ENCODE assay signal across 28 cellular contexts in the genomic region with DNA sequence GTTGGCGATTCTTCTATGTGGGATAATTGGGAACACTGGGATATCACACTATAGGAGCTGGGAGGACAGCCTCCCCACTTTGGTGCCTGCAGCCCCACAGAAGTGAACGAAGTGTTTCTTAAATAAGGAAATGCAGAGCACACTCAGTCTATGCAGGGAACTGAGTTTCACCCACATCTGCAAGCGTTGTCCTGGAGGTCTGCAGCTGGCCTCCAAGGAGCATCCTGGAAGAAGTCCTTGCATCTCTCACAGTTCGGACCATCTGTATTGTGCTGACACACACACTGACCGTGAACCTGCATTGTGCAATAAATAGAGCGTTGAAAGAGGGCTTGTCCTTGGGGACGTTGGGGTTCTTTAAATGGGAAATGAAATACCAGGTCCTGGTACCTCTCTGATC. TPM values are rescaled to one million over a fixed set of nuclear protein-coding genes. Genes with fewer than 3 reads are reported as not detected.
DNase-seq lines count a peak whose midpoint lies in the region; ATAC-seq and TF ChIP-seq lines count a peak whose summit lies in the region.
"Had no signal": no experiment of that assay in that cellular context is flagged by ENCODE, and none has a peak within 500 bp of the region (broad histone marks: within the 10 kb centered on the region; RNA-seq: fewer than 3 reads in every experiment).

No MANE protein-coding gene starts in this region.

- 60% methylated on average over 1 of the region's 7 CpGs; no CpG with 5 or more reads in 1 of the 2 experiments for WGBS in IMR-90 (ENCODE audit: extremely low coverage in 2 of 2, insufficient read length in 1 of 2), 2 experiments
- 74% methylated on average over 7 of the region's 7 CpGs for WGBS in smooth muscle cell (ENCODE audit: low lambda C conversion rate)

- TF ChIP-seq RAD21 in IMR-90 (IDR thresholded peaks at IDR 0.05; ENCODE audit: low read length): no peak

- H3K9me3 ChIP-seq in IMR-90 (ENCODE audit: control insufficient read depth, insufficient read depth, low read length): no peaks in the 10 kb centered on the region
- no peaks in the 10 kb centered on the region for H3K9me3 ChIP-seq in left ventricle myocardium inferior (replicated peaks)
- H3K9me3 ChIP-seq in smooth muscle cell (replicated peaks; ENCODE audit: low read depth): no peaks in the 10 kb centered on the region
- H3K9me3 ChIP-seq: upper lobe of right lung had no signal

- TF ChIP-seq POLR2A in IMR-90 (IDR thresholded peaks at IDR 0.05; ENCODE audit: low read depth, low read length): no peak

- peaks cover 19% of the 10 kb centered on the region for H3K4me1 ChIP-seq in IMR-90 (ENCODE audit: control insufficient read depth, insufficient read depth, low read length)
- H3K4me1 ChIP-seq in left ventricle myocardium inferior: peaks cover 16% of the 10 kb centered on the region
- no peaks in the 10 kb centered on the region for H3K4me1 ChIP-seq in smooth muscle cell (ENCODE audit: low read depth)

- no peaks in the 10 kb centered on the region for H3K79me1 ChIP-seq in IMR-90 (ENCODE audit: low read depth in 1 of 2, low read length in 2 of 2)

- BruUV-seq in IMR-90 (replicated peaks; lab: Mats Ljungman, UMichigan): no TSS peak

- H3K27ac ChIP-seq in IMR-90 (ENCODE audit: insufficient read depth, low read length): peak overlapping the region; percentile 49; the same call in 1 of the 2 replicates
- peak overlapping the region; percentile 62 for H3K27ac ChIP-seq in left ventricle myocardium inferior (replicated peaks)
- peak overlapping the region; percentile 70 for H3K27ac ChIP-seq in smooth muscle cell (ENCODE audit: low read depth)
- H3K27ac ChIP-seq: SK-N-MC, upper lobe of right lung had no signal

- dilution Hi-C loops in IMR-90 (cut with HindIII; ENCODE audit: low sequenced_read_pairs, unreplicated experiment): no loop called here

- no peak overlapping the region for H2AK9ac ChIP-seq in IMR-90 (replicated peaks; ENCODE audit: low read depth, low read length, poor library complexity)

- H3K14ac ChIP-seq in IMR-90 (replicated peaks; ENCODE audit: low read depth, low read length): peak overlapping the region; percentile 39

- H2AFZ ChIP-seq in IMR-90 (replicated peaks; ENCODE audit: low read length, poor library complexity): no peak overlapping the region
- no peak overlapping the region for H2AFZ ChIP-seq in smooth muscle cell (ENCODE audit: low read depth)

- POLR2A ChIA-PET in IMR-90 (lab: Charles Lee; ENCODE audit: unreplicated experiment): no interaction called here

- H2BK20ac ChIP-seq in IMR-90 (ENCODE audit: low read depth, low read length): peak overlapping the region; percentile 75

- H3K36me3 ChIP-seq in IMR-90 (ENCODE audit: control insufficient read depth, insufficient read depth, low read length) (no peaks in the 10 kb centered on the region), left ventricle myocardium inferior (no peaks in the 10 kb centered on the region), smooth muscle cell (ENCODE audit: low read depth) (no peaks in the 10 kb centered on the region)
- H3K36me3 ChIP-seq: upper lobe of right lung had no signal

- H4K8ac ChIP-seq in IMR-90 (ENCODE audit: low read depth in 2 of 2, low read length in 2 of 2): peak overlapping the region; percentile 32 to 59; a peak in 3 of 4 replicates

- no peaks in the 10 kb centered on the region for H4K20me1 ChIP-seq in IMR-90 (ENCODE audit: insufficient read depth, low read length)
- no peaks in the 10 kb centered on the region for H4K20me1 ChIP-seq in smooth muscle cell (ENCODE audit: low read depth)

- H2AK5ac ChIP-seq in IMR-90 (ENCODE audit: low read depth, low read length): peak overlapping the region; percentile 96

- H3K9ac ChIP-seq in IMR-90 (ENCODE audit: low read depth, low read length) (no peak overlapping the region), smooth muscle cell (ENCODE audit: low read depth) (peak overlapping the region; percentile 35)

- H3F3A ChIP-seq in smooth muscle cell (ENCODE audit: low read depth): peaks cover 15% of the 10 kb centered on the region

- peak overlapping the region; percentile 96 for H3K18ac ChIP-seq in IMR-90 (ENCODE audit: low read depth, low read length)

- H3K4me3 ChIP-seq in IMR-90 (ENCODE audit: insufficient read depth, low read depth, low read length) (no peak overlapping the region), cardiac fibroblast (replicated peaks in 1 of 2; ENCODE audit: low read depth in 2 of 2, low read length in 2 of 2) (no peak overlapping the region), left ventricle myocardium inferior (no peak overlapping the region), smooth muscle cell (no peak overlapping the region)
- H3K4me3 ChIP-seq: SK-N-MC, upper lobe of right lung had no signal

- no peaks in the 10 kb centered on the region for H3K79me2 ChIP-seq in smooth muscle cell (ENCODE audit: low read depth)

- TF ChIP-seq CTCF in IMR-90 (conservative IDR thresholded peaks at IDR 0.05; ENCODE audit: low read depth, low read length): no peak
- TF ChIP-seq CTCF in cardiac fibroblast (IDR thresholded peaks at IDR 0.05; ENCODE audit: low read depth, low read length): no peak
- TF ChIP-seq CTCF in left ventricle myocardium inferior (IDR thresholded peaks at IDR 0.05; ENCODE audit: borderline replicate concordance): no peak
- TF ChIP-seq CTCF in smooth muscle cell (IDR thresholded peaks at IDR 0.05; ENCODE audit: borderline replicate concordance, insufficient read depth, poor library complexity, severe bottlenecking): no peak

- peak overlapping the region; percentile 45 for H4K91ac ChIP-seq in IMR-90 (ENCODE audit: insufficient read depth, low read depth, low read length)

- H3K9me1 ChIP-seq in IMR-90 (ENCODE audit: insufficient read depth, low read length): peaks cover 19% of the 10 kb centered on the region

- peak overlapping the region; percentile 87 for H4K5ac ChIP-seq in IMR-90 (ENCODE audit: low read depth, low read length)

- CTCF ChIA-PET in IMR-90 (lab: Yijun Ruan, JAX): interaction anchor here (0.9 kb wide), 1 partner anchor 150 kb away, joined by 3 read pairs; no protein-coding TSS in a partner anchor

- DNase-seq in IMR-90: no peak
- DNase-seq in cardiac fibroblast (ENCODE audit: low read depth in 2 of 2): peak; percentile 54 to 65
- peak; percentile 38 for DNase-seq in left ventricle myocardium inferior
- DNase-seq in smooth muscle cell (lab: John Stamatoyannopoulos, UW; ENCODE audit: unreplicated experiment): no peak
- no peak for DNase-seq in DMS 273 (lab: John Stamatoyannopoulos, UW; ENCODE audit: unreplicated experiment)
- no peak for DNase-seq in activated CD4-positive, CD25-positive, alpha-beta regulatory T cell (lab: John Stamatoyannopoulos, UW)
- DNase-seq: activated CD4-positive, alpha-beta memory T cell treated with anti-CD3 and anti-CD28 coated beads, Interleukin-2, amount 10 ng/mL, durations not matched to agents 7 days and 5 days; activated CD4-positive, alpha-beta T cell treated with anti-CD3 and anti-CD28 coated beads for 1 hour; aorta; caudate nucleus; CD4-positive, CD25-positive, alpha-beta regulatory T cell; DMS 273 treated with DMSO at 0.1 percent for 48 hours; endodermal cell; midbrain; NCI-H1105 treated with DMSO at 0.1 percent for 48 hours; NCI-H2029; NCI-H226; NCI-H774; stimulated activated CD4-positive, alpha-beta T cell treated with anti-CD3 and anti-CD28 coated beads, Interleukin-4, amount 100 ng/mL, for 1 hour; substantia nigra; upper lobe of right lung had no signal

- H3K4ac ChIP-seq in IMR-90 (ENCODE audit: low read depth, low read length): peak overlapping the region; percentile 92

- peak overlapping the region; percentile 43; the same call in 1 of the 2 replicates for H3K56ac ChIP-seq in IMR-90 (ENCODE audit: extremely low read depth, insufficient read depth, low read length)

- peak overlapping the region; percentile 87; the same call in 2 of the 3 replicates for H2BK15ac ChIP-seq in IMR-90 (ENCODE audit: low read depth, low read length)

- peak overlapping the region; percentile 79 for H2BK120ac ChIP-seq in IMR-90 (ENCODE audit: low read depth, low read length)

- no peaks in the 10 kb centered on the region for H3K27me3 ChIP-seq in IMR-90 (ENCODE audit: control insufficient read depth, insufficient read depth, low read length)
- H3K27me3 ChIP-seq in left ventricle myocardium inferior (ENCODE audit: low read depth): no peaks in the 10 kb centered on the region
- no peaks in the 10 kb centered on the region for H3K27me3 ChIP-seq in smooth muscle cell (ENCODE audit: low read depth)
- H3K27me3 ChIP-seq: upper lobe of right lung had no signal

- no peak overlapping the region for H3K4me2 ChIP-seq in IMR-90 (ENCODE audit: low read depth, low read length)
- peak overlapping the region; percentile 33 for H3K4me2 ChIP-seq in smooth muscle cell

- H2BK5ac ChIP-seq in IMR-90 (ENCODE audit: low read depth, low read length, poor library complexity, severe bottlenecking): peak overlapping the region; percentile 60

- ATAC-seq in IMR-90 (ENCODE audit: low read depth): no peak
- ATAC-seq in GM21723 (IDR thresholded peaks at IDR 0.05; ENCODE audit: unreplicated experiment): no peak
- ATAC-seq: activated naive CD4-positive, alpha-beta T cell treated with anti-CD3 and anti-CD28 coated beads, Interleukin-2, amount 50 U/mL, for 72 hours; esophagus mucosa; natural killer cell treated with Interleukin-12 subunit alpha and Interleukin-12 subunit beta and Interleukin-15 and Interleukin-18, amount 100 ng/mL, for 72 hours; upper lobe of right lung had no signal

- in situ Hi-C loops in IMR-90 (cut with MboI; ENCODE audit: low sequenced_read_pairs): no loop called here

- H3K23ac ChIP-seq in IMR-90 (ENCODE audit: low read depth, low read length): peak overlapping the region; percentile 21; the same call in 1 of the 2 replicates

- intact Hi-C loops in IMR-90 (cut with micrococcal nuclease) (no loop called here), left ventricle myocardium inferior (cut with micrococcal nuclease) (no loop called here)

TF ChIP-seq in IMR-90, 13 proteins besides CTCF, POLR2A, EP300 and RAD21:
- no peak for TF ChIP-seq SMC3 (IDR thresholded peaks at IDR 0.05; ENCODE audit: low read depth, low read length)
- peak; percentile 72 for TF ChIP-seq CEBPB (IDR thresholded peaks at IDR 0.05; ENCODE audit: low read depth, low read length)
TF ChIP-seq in IMR-90: peak in this region for 1.

RNA-seq across cellular contexts. Expression of gene LAMB4, which starts 25.8 kb away (rescaled TPM):
- under 0.01 and 0.18 TPM in 2 replicates for total RNA-seq in IMR-90 (2012; rRNA removed)
- polyA plus RNA-seq in IMR-90 (2012; rRNA removed): 0.12 and 0.13 TPM in 2 replicates
- polyA plus RNA-seq in IMR-90 (2012; cell fraction: cytosol; rRNA removed): 0.05 and 0.09 TPM in 2 replicates
- 0.05 and 0.10 TPM in 2 replicates for polyA plus RNA-seq in IMR-90 (2012; cell fraction: nucleus; rRNA removed; ENCODE audit: low replicate concordance)
- 0.33 TPM for total RNA-seq in left ventricle myocardium inferior
- total RNA-seq in smooth muscle cell: 0.13 and 0.67 TPM in 2 replicates
- 0.06 TPM in 1 of 2 replicates, not detected in the other for polyA plus RNA-seq in smooth muscle cell
- total RNA-seq: activated CD4-positive, alpha-beta memory T cell treated with anti-CD3 and anti-CD28 coated beads, Interleukin-2, amount 10 ng/mL, durations not matched to agents 7 days and 5 days; activated naive CD4-positive, alpha-beta T cell treated with anti-CD3 and anti-CD28 coated beads, Interleukin-2, amount 50 U/mL, for 72 hours; activated T-helper 2 cell treated with anti-CD3 and anti-CD28 coated beads, Interferon-gamma antibody, Interleukin-2, Interleukin-4, amounts not matched to agents 10 μg/mL and 5 μg/mL and 100 μg/mL, durations not matched to agents 14 hours and 24 hours and 36 hours; CD4-positive, CD25-positive, alpha-beta regulatory T cell; endodermal cell; natural killer cell treated with Interleukin-12 subunit alpha and Interleukin-12 subunit beta and Interleukin-15 and Interleukin-18, amount 100 ng/mL, for 72 hours; T-helper 1 cell treated with Interleukin-12 subunit alpha and Interleukin-12 subunit beta and Interleukin-4 antibody, amounts not matched to agents 30 ng/mL and 1 ng/mL, for 36 hours; upper lobe of right lung had no signal
- polyA plus RNA-seq: aorta; CD4-positive, CD25-positive, alpha-beta regulatory T cell had no signal

Comparison
In these comparisons a context has a peak if more than half of its experiments do, and no peak if none do; other contexts are left out.
1. DNase-seq: peak in cardiac fibroblast (2 of 2) and left ventricle myocardium inferior (single experiment); none in IMR-90 (single experiment), smooth muscle cell (single experiment), DMS 273 (single experiment) and activated CD4-positive, CD25-positive, alpha-beta regulatory T cell (0 of 4).
2. Peak in every context shown above with its lines, with median percentiles within 50 percentile points of each other: H3K27ac ChIP-seq.